9 cellular contexts compared by ENCODE assay signal in the genomic region with DNA sequence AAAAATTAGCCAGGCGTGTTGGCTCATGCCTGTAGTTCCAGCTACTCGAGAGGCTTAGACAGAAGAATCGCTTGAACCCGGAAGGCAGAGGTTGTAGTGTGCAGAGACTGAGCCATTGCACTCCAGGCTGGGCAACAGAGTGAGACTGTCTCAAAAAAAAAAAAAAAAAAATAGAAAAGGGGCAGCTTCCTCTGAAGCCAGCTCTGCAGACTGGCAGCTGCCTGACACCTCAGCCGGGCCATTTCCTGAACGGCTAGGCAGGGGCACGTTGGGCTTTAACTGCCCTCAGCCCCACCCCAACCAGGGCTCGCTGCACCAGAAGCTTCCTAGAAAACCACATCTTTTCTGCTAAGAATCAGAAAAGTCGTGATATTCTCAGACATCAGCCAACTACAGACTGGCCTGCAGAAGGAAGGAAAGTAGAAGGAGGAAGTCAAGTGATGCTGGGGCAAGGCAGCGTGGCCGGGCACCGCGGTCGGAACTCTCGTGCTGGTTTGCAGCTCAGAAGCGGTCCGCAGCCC. TPM values are rescaled to one million over a fixed set of nuclear protein-coding genes. Genes with fewer than 3 reads are reported as not detected.
A peak's percentile ranks its signal among the peaks of the same experiment; 100 is the strongest.
DNase-seq lines count a peak whose midpoint lies in the region; TF ChIP-seq lines count a peak whose summit lies in the region.
"Had no signal": no experiment of that assay in that cellular context is flagged by ENCODE, and none has a peak within 500 bp of the region (broad histone marks: within the 10 kb centered on the region; RNA-seq: fewer than 3 reads in every experiment).

No MANE protein-coding gene starts in this region.

- no peaks in the 10 kb centered on the region for H3K36me3 ChIP-seq in neuronal stem cell (replicated peaks in 1 of 2; ENCODE audit: control insufficient read depth in 2 of 2, insufficient read depth in 2 of 2, low read length in 2 of 2)
- H3K36me3 ChIP-seq in endodermal cell (ENCODE audit: control insufficient read depth, insufficient read depth, low read length), result no peaks in the 10 kb centered on the region

- no peak overlapping the region for H2BK120ac ChIP-seq in neuronal stem cell (ENCODE audit: low read depth, low read length)

- DNase-seq in DMS79 treated with DMSO at 0.1 percent for 48 hours (lab: John Stamatoyannopoulos, UW) (peak; percentile 25), DMS79 (lab: John Stamatoyannopoulos, UW) (no peak), neuronal stem cell (ENCODE audit: low spot score) (no peak), endodermal cell (no peak), GM20000 (ENCODE audit: low spot score) (no peak), erythroblast (lab: John Stamatoyannopoulos, UW) (no peak)
- peak; percentile 15 for DNase-seq in Jurkat, Clone E6-1 (ENCODE audit: low read depth, low spot score)
- DNase-seq in activated T-cell treated with anti-CD3 and anti-CD28 coated beads, Interleukin-2, amount 50 U/mL, for 48 hours, result peak; percentile 51 to 59

- no peak overlapping the region for H2BK12ac ChIP-seq in neuronal stem cell (ENCODE audit: low read length)

- H2BK15ac ChIP-seq in neuronal stem cell (ENCODE audit: low read length), result no peak overlapping the region

- H2AFZ ChIP-seq in neuronal stem cell (ENCODE audit: low read length), result no peak overlapping the region

- no peaks in the 10 kb centered on the region for H3K9me3 Mint-ChIP-seq in endodermal cell

- peaks cover 42% of the 10 kb centered on the region for H3K27me3 Mint-ChIP-seq in endodermal cell (ENCODE audit: insufficient read depth)

- no peak overlapping the region for H2BK5ac ChIP-seq in neuronal stem cell (ENCODE audit: low read length)

- H3K27ac Mint-ChIP-seq in endodermal cell, result no peak overlapping the region

- no peak overlapping the region for H4K91ac ChIP-seq in neuronal stem cell (ENCODE audit: low read depth, low read length, poor library complexity)

- H3K4ac ChIP-seq in neuronal stem cell (ENCODE audit: low read length), result no peak overlapping the region

- TF ChIP-seq CTCF in endodermal cell (conservative IDR thresholded peaks at IDR 0.05) (no peak), GM20000 (IDR thresholded peaks at IDR 0.05; ENCODE audit: extremely low read depth, missing control alignments) (no peak)

- no peak overlapping the region for H2AK5ac ChIP-seq in neuronal stem cell (ENCODE audit: low read depth, low read length)

- H3K18ac ChIP-seq in neuronal stem cell (ENCODE audit: low read length), result no peak overlapping the region

- peaks cover 0 to 10% of the 10 kb centered on the region in 2 donors for H3K4me1 ChIP-seq in neuronal stem cell (ENCODE audit: control insufficient read depth in 2 of 2, insufficient read depth in 1 of 2, low read depth in 1 of 2, low read length in 2 of 2)
- H3K4me1 ChIP-seq in endodermal cell (ENCODE audit: control insufficient read depth, insufficient read depth, low read length), result peaks cover 13% of the 10 kb centered on the region

- H3K27me3 ChIP-seq in neuronal stem cell (ENCODE audit: control insufficient read depth in 3 of 3, insufficient read depth in 3 of 3, low read depth in 1 of 3, low read length in 3 of 3) (peaks cover 0 to 21% (median 2%) of the 10 kb centered on the region in 3 experiments), endodermal cell (ENCODE audit: control insufficient read depth, insufficient read depth, low read length, poor library complexity, severe bottlenecking) (no peaks in the 10 kb centered on the region)

- H3K4me2 ChIP-seq in neuronal stem cell (ENCODE audit: insufficient read depth, low read length, poor library complexity, severe bottlenecking), result no peak overlapping the region
- H3K4me2 ChIP-seq: A549 had no signal

- WGBS in neuronal stem cell (ENCODE audit: extremely low coverage in 2 of 2, insufficient read length in 2 of 2, insufficient replicate concordance in 1 of 2), 2 donors, result no CpG with 5 or more reads among the region's 17 CpGs
- 85 to 89% methylated on average over 10 to 17 of the region's 17 CpGs for WGBS in endodermal cell (ENCODE audit: insufficient coverage in 1 of 2, insufficient read length in 1 of 2), 2 experiments

- no peak overlapping the region for H4K8ac ChIP-seq in neuronal stem cell (ENCODE audit: low read depth, low read length)

- TF ChIP-seq POLR2A in erythroblast (IDR thresholded peaks at IDR 0.05; ENCODE audit: low read length), result no peak

- H3K36me3 Mint-ChIP-seq in endodermal cell (ENCODE audit: low read depth), result no peaks in the 10 kb centered on the region

- H3K27ac ChIP-seq in neuronal stem cell (replicated peaks; ENCODE audit: low read length), result no peak overlapping the region
- H3K27ac ChIP-seq in endodermal cell (ENCODE audit: low read depth, low read length), result no peak overlapping the region
- H3K27ac ChIP-seq: A549 had no signal

- H3K4me3 ChIP-seq in Jurkat, Clone E6-1 (ENCODE audit: low read length), result no peak overlapping the region
- H3K4me3 ChIP-seq in neuronal stem cell (ENCODE audit: low read length in 2 of 2) (no peak overlapping the region), endodermal cell (ENCODE audit: low read length) (no peak overlapping the region)
- H3K4me3 ChIP-seq: A549 had no signal

- no peak overlapping the region for H3K23ac ChIP-seq in neuronal stem cell (ENCODE audit: low read depth, low read length, poor library complexity)

- no peaks in the 10 kb centered on the region for H3K9me3 ChIP-seq in neuronal stem cell (replicated peaks in 1 of 2; ENCODE audit: control insufficient read depth in 2 of 2, insufficient read depth in 1 of 2, low read depth in 1 of 2, low read length in 2 of 2)
- no peaks in the 10 kb centered on the region for H3K9me3 ChIP-seq in endodermal cell (ENCODE audit: control insufficient read depth, low read length)
- H3K9me3 ChIP-seq: A549 had no signal

- peaks cover 25% of the 10 kb centered on the region for H3K4me1 Mint-ChIP-seq in endodermal cell

- H3K14ac ChIP-seq in neuronal stem cell (ENCODE audit: low read length), result no peak overlapping the region

- H3K9ac ChIP-seq in neuronal stem cell (ENCODE audit: low read depth, low read length, poor library complexity) (peak overlapping the region; percentile 18), endodermal cell (ENCODE audit: extremely low read depth, low read length, poor library complexity, severe bottlenecking) (no peak overlapping the region)

- H3K79me1 ChIP-seq in neuronal stem cell (ENCODE audit: low read depth, low read length), result no peaks in the 10 kb centered on the region

- H3K4me3 Mint-ChIP-seq in endodermal cell, result no peak overlapping the region

RNA-seq across cellular contexts. Expression of gene PRKAG2, which starts 38.0 kb away (rescaled TPM):
- polyA plus RNA-seq in Jurkat, Clone E6-1 (2012; ENCODE audit: insufficient read depth, insufficient read length), result 18.8 TPM
- polyA plus RNA-seq in neuronal stem cell (2013, experiment 1 of 2), result 23.4 TPM
- 21.8 TPM for polyA plus RNA-seq in neuronal stem cell (2013, experiment 2 of 2)
- total RNA-seq in endodermal cell, result 10 to 100 TPM; 17.2 to 20.7 TPM
- 13.3 TPM for polyA plus RNA-seq in endodermal cell (2013, experiment 1 of 2)
- polyA plus RNA-seq in endodermal cell (2013, experiment 2 of 2), result 15.2 TPM

Comparison
In these comparisons a context has a peak if more than half of its experiments do, and no peak if none do; other contexts are left out.
1. DNase-seq: peak in DMS79 treated with DMSO at 0.1 percent for 48 hours (single experiment), Jurkat, Clone E6-1 (single experiment) and activated T-cell treated with anti-CD3 and anti-CD28 coated beads, Interleukin-2, amount 50 U/mL, for 48 hours (2 of 2); none in DMS79 (single experiment), neuronal stem cell (single experiment), endodermal cell (single experiment), GM20000 (single experiment) and erythroblast (0 of 2).